In genomic region chr21:46421191-46421750, GRCh38 we compare ENCODE assay signal across 16 cellular contexts.
"Had no signal": no experiment of that assay in that cellular context is flagged by ENCODE, and none has a peak within 500 bp of the region (broad histone marks: within the 10 kb centered on the region; RNA-seq: fewer than 3 reads in every experiment).

No MANE protein-coding gene starts in this region.

- FAIRE-seq: pancreas had no signal

- H3K9me3 Mint-ChIP-seq: activated B cell treated with CpG ODN at 0.5 μM for 24 hours; activated CD4-positive, alpha-beta memory T cell treated with anti-CD3 and anti-CD28 coated beads for 36 hours; activated naive CD4-positive, alpha-beta T cell treated with anti-CD3 and anti-CD28 coated beads for 36 hours; activated T-cell treated with anti-CD3 and anti-CD28 coated beads, Interleukin-2, amount 50 U/mL, for 4 hours; naive thymus-derived CD4-positive, alpha-beta T cell; stimulated activated naive B cell treated with anti-CD40 and anti-IgM and Interleukin-4, amounts not matched to agents 10 μg/mL and 1 μg/mL and 100 μg/mL, for 72 hours had no signal

- ATAC-seq: activated T-cell treated with anti-CD3 and anti-CD28 coated beads, Interleukin-2, amount 50 U/mL, for 4 hours; naive thymus-derived CD4-positive, alpha-beta T cell; pancreas; stimulated activated naive B cell treated with anti-CD40 and anti-IgM and Interleukin-4, amounts not matched to agents 10 μg/mL and 1 μg/mL and 100 μg/mL, for 72 hours had no signal

- H3K9me3 ChIP-seq: ascending aorta, breast epithelium, esophagus muscularis mucosa, pancreas, thoracic aorta, upper lobe of left lung had no signal

- H3K4me3 ChIP-seq: ascending aorta, breast epithelium, esophagus muscularis mucosa, pancreas, thoracic aorta, upper lobe of left lung had no signal

- H3K4me3 Mint-ChIP-seq: activated B cell treated with CpG ODN at 0.5 μM for 24 hours; activated CD4-positive, alpha-beta memory T cell treated with anti-CD3 and anti-CD28 coated beads for 36 hours; activated naive CD4-positive, alpha-beta T cell treated with anti-CD3 and anti-CD28 coated beads for 36 hours; activated T-cell treated with anti-CD3 and anti-CD28 coated beads, Interleukin-2, amount 50 U/mL, for 4 hours; naive thymus-derived CD4-positive, alpha-beta T cell; stimulated activated naive B cell treated with anti-CD40 and anti-IgM and Interleukin-4, amounts not matched to agents 10 μg/mL and 1 μg/mL and 100 μg/mL, for 72 hours had no signal

- DNase-seq: activated B cell treated with CpG ODN at 0.5 μM for 24 hours; activated CD4-positive, alpha-beta memory T cell treated with anti-CD3 and anti-CD28 coated beads for 36 hours; activated CD4-positive, alpha-beta T cell treated with anti-CD3 and anti-CD28 coated beads for 4 hours; activated naive CD4-positive, alpha-beta T cell treated with anti-CD3 and anti-CD28 coated beads for 36 hours; activated T-cell treated with anti-CD3 and anti-CD28 coated beads, Interleukin-2, amount 50 U/mL, for 4 hours; effector CD4-positive, alpha-beta T cell; hippocampal formation; mesendoderm; naive thymus-derived CD4-positive, alpha-beta T cell; pancreas; stimulated activated naive B cell treated with anti-CD40 and anti-IgM and Interleukin-4, amounts not matched to agents 10 μg/mL and 1 μg/mL and 100 μg/mL, for 72 hours; upper lobe of left lung had no signal

- H3K27me3 ChIP-seq: ascending aorta, breast epithelium, esophagus muscularis mucosa, pancreas, upper lobe of left lung had no signal

- H3K27ac ChIP-seq: ascending aorta, breast epithelium, esophagus muscularis mucosa, pancreas, thoracic aorta, upper lobe of left lung had no signal

- H3K27me3 Mint-ChIP-seq: activated B cell treated with CpG ODN at 0.5 μM for 24 hours; activated CD4-positive, alpha-beta memory T cell treated with anti-CD3 and anti-CD28 coated beads for 36 hours; naive thymus-derived CD4-positive, alpha-beta T cell; stimulated activated naive B cell treated with anti-CD40 and anti-IgM and Interleukin-4, amounts not matched to agents 10 μg/mL and 1 μg/mL and 100 μg/mL, for 72 hours had no signal

- H3K4me1 ChIP-seq: ascending aorta, breast epithelium, esophagus muscularis mucosa, pancreas, upper lobe of left lung had no signal

- H3K27ac Mint-ChIP-seq: activated B cell treated with CpG ODN at 0.5 μM for 24 hours; activated CD4-positive, alpha-beta memory T cell treated with anti-CD3 and anti-CD28 coated beads for 36 hours; activated naive CD4-positive, alpha-beta T cell treated with anti-CD3 and anti-CD28 coated beads for 36 hours had no signal
